ENCODE assay signal across 35 cellular contexts in the genomic region with DNA sequence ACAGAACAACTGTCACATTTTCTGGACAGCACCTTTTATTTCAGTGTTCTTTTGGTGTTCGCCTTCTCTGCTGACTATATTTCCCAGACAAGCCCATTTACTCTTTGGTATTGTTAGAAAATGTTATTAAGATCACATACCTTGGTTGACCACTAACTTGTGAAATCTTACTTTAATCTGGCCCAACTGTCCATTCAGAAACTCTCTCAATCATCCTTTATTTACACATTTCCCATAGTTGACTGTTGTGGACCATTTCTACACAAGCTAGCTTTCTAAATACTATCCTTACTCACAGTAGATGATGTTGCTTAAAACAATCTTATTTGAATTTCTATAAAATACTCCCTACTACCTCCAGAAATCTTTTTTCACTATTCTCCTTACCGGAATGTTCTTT.
"Had no signal": no experiment of that assay in that cellular context is flagged by ENCODE, and none has a peak within 500 bp of the region (broad histone marks: within the 10 kb centered on the region; RNA-seq: fewer than 3 reads in every experiment).

No MANE protein-coding gene starts in this region.

- DNase-seq: Karpas-422, Kasumi-1, KBM-7, KG1, MG63, MM.1S, MV-4-11, NCI-H1048, NCI-H1092, NCI-H1092 treated with DMSO at 0.1 percent for 48 hours, NCI-H1105, NCI-H1105 treated with DMSO at 0.1 percent for 48 hours, NCI-H1417 treated with DMSO at 0.1 percent for 48 hours, NCI-H1436, NCI-H1436 treated with DMSO at 0.1 percent for 48 hours, NCI-H146, NCI-H1694, NCI-H1694 treated with DMSO at 0.1 percent for 48 hours, NCI-H187, NCI-H187 treated with DMSO at 0.1 percent for 48 hours, NCI-H1930, NCI-H2029, NCI-H2029 treated with DMSO at 0.1 percent for 48 hours, NCI-H2081, NCI-H2081 treated with DMSO at 0.1 percent for 48 hours, NCI-H2107, NCI-H2171, NCI-H2171 treated with DMSO at 0.1 percent for 48 hours, NCI-H2227 treated with DMSO at 0.1 percent for 48 hours, NCI-H226, NCI-H345, NCI-H446, NCI-H446 treated with DMSO at 0.1 percent for 48 hours, NCI-H510A had no signal

- H3K9me3 ChIP-seq: MG63 had no signal

- H3K36me3 ChIP-seq: MG63 had no signal

- H3K27me3 ChIP-seq: MG63 had no signal

- H3K4me3 ChIP-seq: MG63 had no signal

- H3K27ac ChIP-seq: KMS-11 had no signal
